Comparison of ENCODE assay signal across 15 cellular contexts in the genomic region with DNA sequence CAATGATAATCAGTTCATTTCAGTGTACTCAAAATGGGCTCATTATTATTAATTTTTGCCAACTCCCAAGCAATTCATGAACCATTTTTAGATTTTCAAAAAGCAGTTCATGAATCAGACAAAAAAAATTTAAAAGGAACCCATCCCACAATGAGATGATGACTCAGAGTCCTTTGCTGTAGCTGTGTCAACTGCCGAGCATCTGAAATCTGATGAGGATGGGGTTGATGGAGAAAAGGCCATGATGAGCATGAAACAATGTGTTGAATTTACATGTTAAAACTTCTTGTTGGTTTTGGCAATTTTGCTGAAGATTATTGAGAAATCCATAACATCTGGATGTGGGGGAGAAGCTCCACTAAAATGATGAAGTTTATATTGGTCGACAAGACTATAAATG.
DNase-seq lines count a peak whose midpoint lies in the region; TF ChIP-seq lines count a peak whose summit lies in the region.
"Had no signal": no experiment of that assay in that cellular context is flagged by ENCODE, and none has a peak within 500 bp of the region (broad histone marks: within the 10 kb centered on the region; RNA-seq: fewer than 3 reads in every experiment).

No MANE protein-coding gene starts in this region.

- H3K4me3 ChIP-seq in AG04450 (ENCODE audit: low read depth, low read length) (no peak overlapping the region), astrocyte of the spinal cord (ENCODE audit: low read depth, low read length) (no peak overlapping the region), tibial artery (no peak overlapping the region)

- no peaks in the 10 kb centered on the region for H3K36me3 ChIP-seq in tibial artery

- no peaks in the 10 kb centered on the region for H3K4me1 ChIP-seq in tibial artery

- H3K9me3 ChIP-seq in AG04450 (ENCODE audit: control insufficient read depth, insufficient read depth, low read length) (no peaks in the 10 kb centered on the region), tibial artery (no peaks in the 10 kb centered on the region)

- H3K27ac ChIP-seq in AG04450 (ENCODE audit: low read depth, low read length) = no peak overlapping the region
- no peak overlapping the region for H3K27ac ChIP-seq in tibial artery

- CTCF ChIA-PET in AG04450 (lab: Charles Lee) = interaction anchor here (1.4 kb wide), 1 partner anchor 1126 kb away, joined by 3 read pairs; no protein-coding TSS in a partner anchor

- DNase-seq in AG04450 (ENCODE audit: low read depth, low spot score) (peak; percentile 94), HS-27A (ENCODE audit: low read depth) (peak; percentile 91), astrocyte of the spinal cord (ENCODE audit: low read depth, low spot score) (peak; percentile 88), foreskin melanocyte (peak; percentile 32), tibial artery (no peak), NCI-H1048 (lab: John Stamatoyannopoulos, UW) (no peak)
- no peak for DNase-seq in activated CD4-positive, alpha-beta T cell treated with anti-CD3 and anti-CD28 coated beads, Interleukin-2, amount 50 U/mL, for 1 hour
- no peak for DNase-seq in activated CD4-positive, alpha-beta T cell treated with anti-CD3 and anti-CD28 coated beads, Interleukin-2, amount 50 U/mL, for 4 hours
- DNase-seq: activated B cell treated with CpG ODN at 0.5 μM for 24 hours; activated naive CD4-positive, alpha-beta T cell; natural killer cell; NCI-H1105 treated with DMSO at 0.1 percent for 48 hours; OCI-M1; retina; stimulated activated naive B cell treated with anti-CD40 and anti-IgM and Interleukin-4, amounts not matched to agents 10 μg/mL and 1 μg/mL and 100 μg/mL, for 72 hours had no signal

- intact Hi-C loops in tibial artery (cut with DNase I; ENCODE audit: low total_unique reads) = no loop called here

- POLR2A ChIA-PET in AG04450 (lab: Yijun Ruan, JAX) = interaction anchor here (0.7 kb wide), 1 partner anchor 116 kb away, joined by 4 read pairs; no protein-coding TSS in a partner anchor

- no peak for TF ChIP-seq CTCF in AG04450 (IDR thresholded peaks at IDR 0.05; ENCODE audit: low read depth, low read length)
- no peak for TF ChIP-seq CTCF in astrocyte of the spinal cord (IDR thresholded peaks at IDR 0.05; ENCODE audit: low read depth, low read length)
- no peak for TF ChIP-seq CTCF in tibial artery (IDR thresholded peaks at IDR 0.05)

- in situ Hi-C loops in astrocyte of the spinal cord (cut with HindIII; ENCODE audit: low sequenced_read_pairs) = no loop called here

- H3K27me3 ChIP-seq in AG04450 (ENCODE audit: control insufficient read depth, insufficient read depth, low read length) (no peaks in the 10 kb centered on the region), tibial artery (no peaks in the 10 kb centered on the region)

Comparison
In these comparisons a context has a peak if more than half of its experiments do, and no peak if none do; other contexts are left out.
1. DNase-seq: peak in AG04450 (single experiment), HS-27A (single experiment), astrocyte of the spinal cord (single experiment) and foreskin melanocyte (single experiment); none in tibial artery (0 of 2), NCI-H1048 (single experiment), activated CD4-positive, alpha-beta T cell treated with anti-CD3 and anti-CD28 coated beads, Interleukin-2, amount 50 U/mL, for 1 hour (single experiment) and activated CD4-positive, alpha-beta T cell treated with anti-CD3 and anti-CD28 coated beads, Interleukin-2, amount 50 U/mL, for 4 hours (0 of 2).